Comparison of ENCODE assay signal across 8 cellular contexts in genomic region chr6:37018152-37019064, GRCh38. TPM values are rescaled to one million over a fixed set of nuclear protein-coding genes. Genes with fewer than 3 reads are reported as not detected.
A peak's percentile ranks its signal among the peaks of the same experiment; 100 is the strongest.
DNase-seq lines count a peak whose midpoint lies in the region; ATAC-seq lines count a peak whose summit lies in the region.

No MANE protein-coding gene starts in this region.

- H3K36me3 Mint-ChIP-seq in activated CD8-positive, alpha-beta T cell treated with anti-CD3 and anti-CD28 coated beads, Interleukin-2, amount 10 ng/mL, durations not matched to agents 7 days and 5 days (ENCODE audit: low read depth), result peaks cover 9% of the 10 kb centered on the region

- peak; percentile 93 for ATAC-seq in GM21390 (IDR thresholded peaks at IDR 0.05; ENCODE audit: unreplicated experiment)
- peak; percentile 95 for ATAC-seq in activated CD8-positive, alpha-beta T cell treated with anti-CD3 and anti-CD28 coated beads, Interleukin-2, amount 10 ng/mL, durations not matched to agents 7 days and 5 days

- H3K4me1 Mint-ChIP-seq in activated CD8-positive, alpha-beta T cell treated with anti-CD3 and anti-CD28 coated beads, Interleukin-2, amount 10 ng/mL, durations not matched to agents 7 days and 5 days (ENCODE audit: low read depth), result peaks cover 56% of the 10 kb centered on the region

- H3K9me3 Mint-ChIP-seq in activated CD8-positive, alpha-beta T cell treated with anti-CD3 and anti-CD28 coated beads, Interleukin-2, amount 10 ng/mL, durations not matched to agents 7 days and 5 days (ENCODE audit: insufficient read depth), result no peaks in the 10 kb centered on the region

- no peaks in the 10 kb centered on the region for H3K27me3 Mint-ChIP-seq in activated CD8-positive, alpha-beta T cell treated with anti-CD3 and anti-CD28 coated beads, Interleukin-2, amount 10 ng/mL, durations not matched to agents 7 days and 5 days (ENCODE audit: low read depth)

- POLR2A ChIA-PET in activated CD8-positive, alpha-beta T cell treated with anti-CD3 and anti-CD28 coated beads, Interleukin-2, amount 10 ng/mL, durations not matched to agents 7 days and 5 days (lab: Charles Lee), result interaction anchor here (0.7 to 15.0 kb wide), 22 partner anchors 11 to 252 kb away, joined by 3 to 330 read pairs (median 6); partner anchors contain the start of genes C6orf89, MTCH1 and PIM1

- peak; percentile 88 for DNase-seq in COR-L47 (lab: John Stamatoyannopoulos, UW)
- peak; percentile 93 for DNase-seq in HT-29 (ENCODE audit: low spot score)
- peak; percentile 27 for DNase-seq in NK-92 (lab: John Stamatoyannopoulos, UW; ENCODE audit: unreplicated experiment)
- DNase-seq in activated CD8-positive, alpha-beta T cell treated with anti-CD3 and anti-CD28 coated beads, Interleukin-2, amount 10 ng/mL, durations not matched to agents 7 days and 5 days, result peak; percentile 96
- DNase-seq in effector CD8-positive, alpha-beta T cell (lab: John Stamatoyannopoulos, UW), result peak; percentile 69
- peak; percentile 91 for DNase-seq in midbrain (lab: John Stamatoyannopoulos, UW)
- DNase-seq in stimulated activated CD8-positive, alpha-beta memory T cell treated with anti-CD3 and anti-CD28 coated beads, Interleukin-15, amount 100 ng/mL, for 48 hours (ENCODE audit: low read depth in 2 of 2), result peak; percentile 81 to 84

- CTCF ChIA-PET in activated CD8-positive, alpha-beta T cell treated with anti-CD3 and anti-CD28 coated beads, Interleukin-2, amount 10 ng/mL, durations not matched to agents 7 days and 5 days (lab: Charles Lee), result interaction anchor here (0.6 to 20.0 kb wide), 99 partner anchors 9 to 674 kb away, joined by 3 to 769 read pairs (median 5); partner anchors contain the start of genes C6orf89, FGD2, MTCH1 and PI16

- H3K4me3 Mint-ChIP-seq in activated CD8-positive, alpha-beta T cell treated with anti-CD3 and anti-CD28 coated beads, Interleukin-2, amount 10 ng/mL, durations not matched to agents 7 days and 5 days, result no peak overlapping the region

- peak overlapping the region; percentile 62 for H3K27ac Mint-ChIP-seq in activated CD8-positive, alpha-beta T cell treated with anti-CD3 and anti-CD28 coated beads, Interleukin-2, amount 10 ng/mL, durations not matched to agents 7 days and 5 days

RNA-seq across cellular contexts. Expression of gene FGD2, which starts 13.0 kb away (rescaled TPM):
- total RNA-seq in HT-29 (2014; rRNA removed; shearing (Covaris generic)), result 0.31 and 0.53 TPM in 2 replicates
- 10 to 100 TPM; 10.1 to 12.1 TPM for total RNA-seq in activated CD8-positive, alpha-beta T cell treated with anti-CD3 and anti-CD28 coated beads, Interleukin-2, amount 10 ng/mL, durations not matched to agents 7 days and 5 days

RNA-seq across cellular contexts. Expression of gene MTCH1, which starts 32.4 kb away (rescaled TPM):
- 254 and 264 TPM in 2 replicates for total RNA-seq in HT-29 (2014; rRNA removed; shearing (Covaris generic))
- 100 to 1,000 TPM; 117 to 122 TPM for total RNA-seq in activated CD8-positive, alpha-beta T cell treated with anti-CD3 and anti-CD28 coated beads, Interleukin-2, amount 10 ng/mL, durations not matched to agents 7 days and 5 days

Comparison
In these comparisons a context has a peak if more than half of its experiments do, and no peak if none do; other contexts are left out.
1. Peak in every context shown above with its lines: DNase-seq and ATAC-seq.
2. DNase-seq: peak in every context shown above with its lines; median percentile 96 in activated CD8-positive, alpha-beta T cell treated with anti-CD3 and anti-CD28 coated beads, Interleukin-2, amount 10 ng/mL, durations not matched to agents 7 days and 5 days; 93 in HT-29; 91 in midbrain; 88 in COR-L47; 82 in stimulated activated CD8-positive, alpha-beta memory T cell treated with anti-CD3 and anti-CD28 coated beads, Interleukin-15, amount 100 ng/mL, for 48 hours; 69 in effector CD8-positive, alpha-beta T cell; 27 in NK-92.